Comparison of ENCODE assay signal across 22 cellular contexts in genomic region chr3:126987129-126987528, GRCh38.
"Had no signal": no experiment of that assay in that cellular context is flagged by ENCODE, and none has a peak within 500 bp of the region (broad histone marks: within the 10 kb centered on the region; RNA-seq: fewer than 3 reads in every experiment).

No MANE protein-coding gene starts in this region.

- ATAC-seq: activated naive CD8-positive, alpha-beta T cell treated with anti-CD3 and anti-CD28 coated beads, Interleukin-2, amount 50 U/mL, for 24 hours; activated T-cell treated with anti-CD3 and anti-CD28 coated beads, Interleukin-2, amount 50 U/mL, for 72 hours; gastrocnemius medialis; natural killer cell treated with Interleukin-12 subunit alpha and Interleukin-12 subunit beta and Interleukin-15 and Interleukin-18, amount 100 ng/mL, for 72 hours had no signal

- H3K4me3 Mint-ChIP-seq: activated naive CD4-positive, alpha-beta T cell treated with anti-CD3 and anti-CD28 coated beads for 36 hours; activated naive CD8-positive, alpha-beta T cell treated with anti-CD3 and anti-CD28 coated beads, Interleukin-2, amount 50 U/mL, for 24 hours; activated T-cell treated with anti-CD3 and anti-CD28 coated beads, Interleukin-2, amount 50 U/mL, for 72 hours; brain; natural killer cell treated with Interleukin-12 subunit alpha and Interleukin-12 subunit beta and Interleukin-15 and Interleukin-18, amount 100 ng/mL, for 72 hours; T-helper 1 cell treated with Interleukin-12 subunit alpha and Interleukin-12 subunit beta and Interleukin-4 antibody, amounts not matched to agents 30 μg/mL and 1 μg/mL, for 36 hours had no signal

- H3K9me3 Mint-ChIP-seq: activated naive CD4-positive, alpha-beta T cell treated with anti-CD3 and anti-CD28 coated beads for 36 hours; activated naive CD8-positive, alpha-beta T cell treated with anti-CD3 and anti-CD28 coated beads, Interleukin-2, amount 50 U/mL, for 24 hours; activated T-cell treated with anti-CD3 and anti-CD28 coated beads, Interleukin-2, amount 50 U/mL, for 72 hours; brain; natural killer cell treated with Interleukin-12 subunit alpha and Interleukin-12 subunit beta and Interleukin-15 and Interleukin-18, amount 100 ng/mL, for 72 hours; T-helper 1 cell treated with Interleukin-12 subunit alpha and Interleukin-12 subunit beta and Interleukin-4 antibody, amounts not matched to agents 30 μg/mL and 1 μg/mL, for 36 hours had no signal

- H3K27ac ChIP-seq: esophagus muscularis mucosa, gastrocnemius medialis, sigmoid colon had no signal

- H3K36me3 Mint-ChIP-seq: natural killer cell treated with Interleukin-12 subunit alpha and Interleukin-12 subunit beta and Interleukin-15 and Interleukin-18, amount 100 ng/mL, for 72 hours had no signal

- DNase-seq: activated CD4-positive, alpha-beta T cell treated with anti-CD3 and anti-CD28 coated beads for 4 hours; activated CD4-positive, alpha-beta T cell treated with anti-CD3 and anti-CD28 coated beads, Interleukin-2, amount 50 U/mL, for 48 hours; activated CD4-positive, CD25-positive, alpha-beta regulatory T cell; activated CD8-positive, alpha-beta memory T cell treated with anti-CD3 and anti-CD28 coated beads, Interleukin-2, amount 50 U/mL, for 48 hours; activated effector memory CD4-positive, alpha-beta T cell treated with Interleukin-2 at 50 U/mL for 16 hours; activated naive CD4-positive, alpha-beta T cell treated with anti-CD3 and anti-CD28 coated beads for 36 hours; activated naive CD8-positive, alpha-beta T cell treated with anti-CD3 and anti-CD28 coated beads, Interleukin-2, amount 50 U/mL, for 24 hours; activated T-cell treated with anti-CD3 and anti-CD28 coated beads, Interleukin-2, amount 50 U/mL, for 72 hours; anterior cingulate cortex; caudate nucleus; effector memory CD4-positive, alpha-beta T cell; gastrocnemius medialis; head of caudate nucleus; hypothalamus; sigmoid colon; stimulated activated CD4-positive, alpha-beta T cell treated with anti-CD3 and anti-CD28 coated beads, Interleukin-2, amount 100 ng/mL, for 48 hours; stimulated activated naive CD4-positive, alpha-beta T cell treated with Interleukin-2 at 50 U/mL for 16 hours had no signal

- H3K27me3 Mint-ChIP-seq: activated naive CD8-positive, alpha-beta T cell treated with anti-CD3 and anti-CD28 coated beads, Interleukin-2, amount 50 U/mL, for 24 hours; brain; natural killer cell treated with Interleukin-12 subunit alpha and Interleukin-12 subunit beta and Interleukin-15 and Interleukin-18, amount 100 ng/mL, for 72 hours had no signal

- H3K9me3 ChIP-seq: esophagus muscularis mucosa, gastrocnemius medialis, sigmoid colon, thoracic aorta had no signal

- H3K4me3 ChIP-seq: esophagus muscularis mucosa, gastrocnemius medialis, sigmoid colon, thoracic aorta had no signal

- H3K27me3 ChIP-seq: esophagus muscularis mucosa, gastrocnemius medialis, sigmoid colon had no signal

- H3K27ac Mint-ChIP-seq: activated naive CD4-positive, alpha-beta T cell treated with anti-CD3 and anti-CD28 coated beads for 36 hours; activated naive CD8-positive, alpha-beta T cell treated with anti-CD3 and anti-CD28 coated beads, Interleukin-2, amount 50 U/mL, for 24 hours; activated T-cell treated with anti-CD3 and anti-CD28 coated beads, Interleukin-2, amount 50 U/mL, for 72 hours; natural killer cell treated with Interleukin-12 subunit alpha and Interleukin-12 subunit beta and Interleukin-15 and Interleukin-18, amount 100 ng/mL, for 72 hours; T-helper 1 cell treated with Interleukin-12 subunit alpha and Interleukin-12 subunit beta and Interleukin-4 antibody, amounts not matched to agents 30 μg/mL and 1 μg/mL, for 36 hours had no signal
